Comparison of ENCODE assay signal across 2 cellular contexts in the genomic region with DNA sequence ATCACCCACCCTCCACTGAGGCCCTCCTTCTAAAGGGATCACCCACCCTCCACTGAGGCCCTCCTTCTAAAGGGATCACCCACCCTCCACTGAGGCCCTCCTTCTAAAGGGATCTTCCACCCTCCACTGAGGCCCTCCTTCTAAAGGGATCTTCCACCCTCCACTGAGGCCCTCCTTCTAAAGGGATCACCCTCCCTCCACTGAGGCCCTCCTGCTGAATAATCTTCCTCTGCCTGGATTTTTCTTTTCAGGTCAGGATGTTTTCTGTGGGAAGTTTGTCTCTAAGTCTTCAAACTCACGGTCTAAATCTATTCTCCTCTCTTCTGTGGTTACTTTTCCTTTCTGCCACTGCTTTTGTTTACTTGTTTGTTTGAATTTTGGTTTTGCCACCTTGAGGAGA.
TF ChIP-seq lines count a peak whose summit lies in the region.

No MANE protein-coding gene starts in this region.

TF ChIP-seq in HEK293, 187 proteins besides CTCF, POLR2A, EP300 and RAD21:
- TF ChIP-seq ZNF341 (tag by site-specific recombination; IDR thresholded peaks at IDR 0.05; ENCODE audit: low read depth) (peak; percentile 91), ZNF335 (tag by site-specific recombination; conservative IDR thresholded peaks at IDR 0.05) (0 out of 2 replicates have a peak, but pooled peaks have one; percentile 15)

TF ChIP-seq in HepG2, 621 proteins besides CTCF, POLR2A, EP300 and RAD21:
- TF ChIP-seq ZFX (CRISPR knock-in tag; IDR thresholded peaks at IDR 0.05; ENCODE audit: low read depth): 0 out of 2 replicates have a peak, but pooled peaks have one; percentile 17
